Comparison of ENCODE assay signal across 14 cellular contexts in the genomic region with DNA sequence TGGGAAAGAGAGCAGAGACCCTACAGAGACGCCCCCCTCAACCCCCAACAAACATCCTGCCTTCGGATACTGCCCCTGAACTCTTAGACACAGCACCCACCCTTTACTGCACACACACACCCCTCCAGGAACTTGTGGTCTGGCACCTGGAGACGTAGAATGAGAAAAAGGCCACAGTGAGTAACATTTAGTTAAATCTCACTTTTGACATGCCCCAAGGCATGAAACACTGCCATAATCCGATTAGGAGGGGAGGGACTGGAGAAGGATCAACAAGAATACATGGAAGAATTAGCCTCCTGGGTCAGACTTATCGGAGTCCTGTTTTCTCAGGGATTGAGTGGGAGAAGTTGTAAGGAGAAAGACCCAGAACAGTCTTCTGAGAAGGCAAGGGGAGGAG. TPM values are rescaled to one million over a fixed set of nuclear protein-coding genes. Genes with fewer than 3 reads are reported as not detected.
DNase-seq lines count a peak whose midpoint lies in the region; ATAC-seq and TF ChIP-seq lines count a peak whose summit lies in the region.
"Had no signal": no experiment of that assay in that cellular context is flagged by ENCODE, and none has a peak within 500 bp of the region (broad histone marks: within the 10 kb centered on the region; RNA-seq: fewer than 3 reads in every experiment).

No MANE protein-coding gene starts in this region.

- in situ Hi-C loops in mammary epithelial cell (cut with MboI; ENCODE audit: low sequenced_read_pairs in 2 of 2), result no loop called here

- DNase-seq in mammary epithelial cell (peak; percentile 49), MCF 10A (ENCODE audit: unreplicated experiment) (no peak), SJCRH30 (no peak), hepatocyte (ENCODE audit: low spot score) (no peak), type B pancreatic cell (ENCODE audit: extremely low spot score, unreplicated experiment) (no peak), NCI-H1417 treated with DMSO at 0.1 percent for 48 hours (lab: John Stamatoyannopoulos, UW) (no peak)
- no peak for DNase-seq in CD8-positive, alpha-beta memory T cell
- DNase-seq: KG1 had no signal

- peak overlapping the region; percentile 60 for H3K27ac ChIP-seq in mammary epithelial cell (ENCODE audit: insufficient read depth, low read depth, low read length)
- H3K27ac ChIP-seq in SJCRH30, result peak overlapping the region; percentile 66
- no peak overlapping the region for H3K27ac ChIP-seq in hepatocyte
- no peak overlapping the region for H3K27ac ChIP-seq in CD8-positive, alpha-beta memory T cell (ENCODE audit: low read depth, low read length)
- H3K27ac ChIP-seq: ascending aorta, ovary, transverse colon had no signal

- no peak overlapping the region for H2AFZ ChIP-seq in mammary epithelial cell (ENCODE audit: low read depth, low read length)
- no peak overlapping the region for H2AFZ ChIP-seq in hepatocyte

- H3K79me2 ChIP-seq in mammary epithelial cell (ENCODE audit: insufficient read depth, low read length), result no peaks in the 10 kb centered on the region
- H3K79me2 ChIP-seq in hepatocyte, result no peaks in the 10 kb centered on the region

- no peak for TF ChIP-seq CTCF in mammary epithelial cell (conservative IDR thresholded peaks at IDR 0.05 in 1 of 2, IDR thresholded peaks at IDR 0.05 in 1 of 2; ENCODE audit: extremely low read depth in 1 of 2, insufficient read depth in 1 of 2, low read depth in 1 of 2, low read length in 2 of 2)
- TF ChIP-seq CTCF in MCF 10A (IDR thresholded peaks at IDR 0.05; ENCODE audit: unreplicated experiment), result no peak
- no peak for TF ChIP-seq CTCF in hepatocyte (IDR thresholded peaks at IDR 0.05; ENCODE audit: poor library complexity)
- TF ChIP-seq CTCF in type B pancreatic cell (conservative IDR thresholded peaks at IDR 0.05), result no peak

- peaks cover 13% of the 10 kb centered on the region for H3K4me1 Mint-ChIP-seq in MCF 10A (ENCODE audit: insufficient read depth, unreplicated experiment)
- peaks cover 18% of the 10 kb centered on the region for H3K4me1 Mint-ChIP-seq in type B pancreatic cell (ENCODE audit: unreplicated experiment)
- peaks cover 12 to 36% (median 14%) of the 10 kb centered on the region in 3 donors for H3K4me1 Mint-ChIP-seq in CD8-positive, alpha-beta memory T cell

- no peaks in the 10 kb centered on the region for H3K9me3 ChIP-seq in mammary epithelial cell (replicated peaks; ENCODE audit: insufficient read depth, low read length)
- no peaks in the 10 kb centered on the region for H3K9me3 ChIP-seq in SJCRH30 (replicated peaks)
- no peaks in the 10 kb centered on the region for H3K9me3 ChIP-seq in hepatocyte (ENCODE audit: low read depth)
- H3K9me3 ChIP-seq in CD8-positive, alpha-beta memory T cell (ENCODE audit: low read length), result no peaks in the 10 kb centered on the region
- H3K9me3 ChIP-seq: ascending aorta, transverse colon had no signal

- H3K36me3 Mint-ChIP-seq in MCF 10A (ENCODE audit: insufficient read depth, unreplicated experiment) (no peaks in the 10 kb centered on the region), type B pancreatic cell (no peaks in the 10 kb centered on the region)
- peaks cover 0 to 7% (median 0%) of the 10 kb centered on the region in 3 donors for H3K36me3 Mint-ChIP-seq in CD8-positive, alpha-beta memory T cell

- intact Hi-C loops in mammary epithelial cell (cut with micrococcal nuclease), result no loop called here
- intact Hi-C loops in MCF 10A (cut with micrococcal nuclease), result no loop called here

- no peaks in the 10 kb centered on the region for H3K36me3 ChIP-seq in mammary epithelial cell (ENCODE audit: insufficient read depth, low read length)
- no peaks in the 10 kb centered on the region for H3K36me3 ChIP-seq in SJCRH30
- no peaks in the 10 kb centered on the region for H3K36me3 ChIP-seq in hepatocyte (replicated peaks; ENCODE audit: insufficient read depth, low read depth)
- no peaks in the 10 kb centered on the region for H3K36me3 ChIP-seq in CD8-positive, alpha-beta memory T cell (ENCODE audit: insufficient read depth, low read length)
- H3K36me3 ChIP-seq: ascending aorta, ovary, transverse colon had no signal

- H3K27me3 Mint-ChIP-seq in MCF 10A (ENCODE audit: insufficient read depth, unreplicated experiment), result peaks cover 68% of the 10 kb centered on the region
- peaks cover 79% of the 10 kb centered on the region for H3K27me3 Mint-ChIP-seq in type B pancreatic cell
- peaks cover 64 to 71% of the 10 kb centered on the region in 2 donors for H3K27me3 Mint-ChIP-seq in CD8-positive, alpha-beta memory T cell

- H3K4me3 ChIP-seq in mammary epithelial cell (replicated peaks in 1 of 3; ENCODE audit: insufficient read depth in 1 of 3, low read depth in 2 of 3, low read length in 3 of 3) (no peak overlapping the region), SJCRH30 (peak overlapping the region; percentile 54), hepatocyte (no peak overlapping the region)
- no peak overlapping the region for H3K4me3 ChIP-seq in CD8-positive, alpha-beta memory T cell (ENCODE audit: low read length)
- H3K4me3 ChIP-seq: ascending aorta, ovary, transverse colon had no signal

- H3K4me3 Mint-ChIP-seq in MCF 10A (ENCODE audit: unreplicated experiment) (no peak overlapping the region), type B pancreatic cell (peak overlapping the region; percentile 83)
- H3K4me3 Mint-ChIP-seq in CD8-positive, alpha-beta memory T cell, result no peak overlapping the region
- H3K4me3 Mint-ChIP-seq: activated CD4-positive, alpha-beta memory T cell treated with anti-CD3 and anti-CD28 coated beads, Interleukin-2, amount 10 ng/mL, durations not matched to agents 7 days and 5 days had no signal

- no peaks in the 10 kb centered on the region for H4K20me1 ChIP-seq in mammary epithelial cell (ENCODE audit: insufficient read depth, low read length)
- H4K20me1 ChIP-seq in hepatocyte (ENCODE audit: insufficient read depth, poor library complexity, severe bottlenecking), result no peaks in the 10 kb centered on the region

- no peak overlapping the region for H3K9ac ChIP-seq in mammary epithelial cell (ENCODE audit: insufficient read depth, low read length)

- H3K4me2 ChIP-seq in mammary epithelial cell (ENCODE audit: insufficient read depth, low read depth, low read length) (peak overlapping the region; percentile 16), hepatocyte (peak overlapping the region; percentile 31)

- CTCF ChIA-PET in mammary epithelial cell (lab: Charles Lee; ENCODE audit: low non-redundant PET), result interaction anchor here (0.6 kb wide), 1 partner anchor 66 kb away, joined by 3 read pairs; no protein-coding TSS in a partner anchor
- CTCF ChIA-PET in MCF 10A (lab: Yijun Ruan, JAX), result no interaction called here
- CTCF ChIA-PET in CD8-positive, alpha-beta memory T cell (lab: Charles Lee), result interaction anchor here (0.6 to 5.1 kb wide), 2 partner anchors 17 kb away, joined by 5 to 28 read pairs; no protein-coding TSS in a partner anchor

- no peaks in the 10 kb centered on the region for H3K9me3 Mint-ChIP-seq in MCF 10A (ENCODE audit: unreplicated experiment)
- H3K9me3 Mint-ChIP-seq in type B pancreatic cell, result no peaks in the 10 kb centered on the region
- peaks cover 0 to 5% (median 0%) of the 10 kb centered on the region in 5 donors for H3K9me3 Mint-ChIP-seq in CD8-positive, alpha-beta memory T cell
- H3K9me3 Mint-ChIP-seq: activated CD4-positive, alpha-beta memory T cell treated with anti-CD3 and anti-CD28 coated beads, Interleukin-2, amount 10 ng/mL, durations not matched to agents 7 days and 5 days had no signal

- POLR2A ChIA-PET in MCF 10A (lab: Yijun Ruan, JAX), result interaction anchor here (0.6 kb wide), 1 partner anchor 374 kb away, joined by 3 read pairs; no protein-coding TSS in a partner anchor
- POLR2A ChIA-PET in CD8-positive, alpha-beta memory T cell (lab: Charles Lee), result no interaction called here

- peaks cover 29% of the 10 kb centered on the region for H3K4me1 ChIP-seq in mammary epithelial cell (ENCODE audit: insufficient read depth, low read length)
- peaks cover 14% of the 10 kb centered on the region for H3K4me1 ChIP-seq in SJCRH30
- peaks cover 7% of the 10 kb centered on the region for H3K4me1 ChIP-seq in hepatocyte (ENCODE audit: insufficient read depth)
- H3K4me1 ChIP-seq in CD8-positive, alpha-beta memory T cell (ENCODE audit: insufficient read depth, low read length), result peaks cover 11% of the 10 kb centered on the region

- H3K27ac Mint-ChIP-seq in MCF 10A (ENCODE audit: low read depth, unreplicated experiment) (no peak overlapping the region), type B pancreatic cell (peak overlapping the region; percentile 81)
- no peak overlapping the region for H3K27ac Mint-ChIP-seq in CD8-positive, alpha-beta memory T cell
- H3K27ac Mint-ChIP-seq: activated CD4-positive, alpha-beta memory T cell treated with anti-CD3 and anti-CD28 coated beads, Interleukin-2, amount 10 ng/mL, durations not matched to agents 7 days and 5 days had no signal

- ATAC-seq in HG03571 (IDR thresholded peaks at IDR 0.05; ENCODE audit: unreplicated experiment), result no peak

- H3K27me3 ChIP-seq in mammary epithelial cell (ENCODE audit: insufficient read depth, low read length) (peaks cover 27% of the 10 kb centered on the region), SJCRH30 (no peaks in the 10 kb centered on the region), hepatocyte (peaks cover 76% of the 10 kb centered on the region)
- peaks cover 44% of the 10 kb centered on the region for H3K27me3 ChIP-seq in CD8-positive, alpha-beta memory T cell (ENCODE audit: insufficient read depth, low read length, poor library complexity, severe bottlenecking)
- H3K27me3 ChIP-seq: ovary had no signal

- no TSS peak for BruUV-seq in mammary epithelial cell (replicated peaks; lab: Mats Ljungman, UMichigan)
- BruUV-seq in MCF 10A (replicated peaks; lab: Mats Ljungman, UMichigan), result no TSS peak

- no peaks in the 10 kb centered on the region for H3K9me2 ChIP-seq in hepatocyte (replicated peaks; ENCODE audit: insufficient read depth)

- 20% methylated on average over 5 of the region's 5 CpGs for WGBS in mammary epithelial cell (ENCODE audit: low coverage, missing lambda C conversion rate)
- WGBS in hepatocyte (ENCODE audit: low lambda C conversion rate, missing lambda C conversion rate), result 15% methylated on average over 5 of the region's 5 CpGs

- dilution Hi-C loops in mammary epithelial cell (cut with HindIII; ENCODE audit: low sequenced_read_pairs), result no loop called here

RNA-seq across cellular contexts. Expression of gene CDK5R2, which starts 4.1 kb away (rescaled TPM):
- total RNA-seq in mammary epithelial cell (under 1 TPM in 1 of 2 donors, not detected in 1; 0.49 TPM), MCF 10A (2022) (not detected in 2 replicates), hepatocyte (0.08 and 0.37 TPM in 2 replicates), type B pancreatic cell (ENCODE audit: low replicate concordance) (5.9 and 10.0 TPM in 2 replicates)
- polyA plus RNA-seq in mammary epithelial cell (0.08 TPM), hepatocyte (not detected in 2 replicates)
- polyA minus RNA-seq in mammary epithelial cell, result not detected
- total RNA-seq in SJCRH30 (2014; rRNA removed; shearing (Covaris generic)), result 0.14 TPM in 1 of 2 replicates, not detected in the other
- not detected for total RNA-seq in CD8-positive, alpha-beta memory T cell
- not detected for polyA plus RNA-seq in CD8-positive, alpha-beta memory T cell
- total RNA-seq: activated CD4-positive, alpha-beta memory T cell treated with anti-CD3 and anti-CD28 coated beads, Interleukin-2, amount 10 ng/mL, durations not matched to agents 7 days and 5 days; ascending aorta; lung microvascular endothelial cell; ovary had no signal
- polyA plus RNA-seq: ovary had no signal

RNA-seq across cellular contexts. Expression of gene FEV, which starts 21.4 kb away (rescaled TPM):
- not detected for total RNA-seq in mammary epithelial cell
- polyA plus RNA-seq in mammary epithelial cell, result not detected
- polyA minus RNA-seq in mammary epithelial cell, result not detected
- not detected in 2 replicates for total RNA-seq in MCF 10A (2022)
- not detected in 2 replicates for total RNA-seq in SJCRH30 (2014; rRNA removed; shearing (Covaris generic))
- total RNA-seq in hepatocyte, result 0.70 TPM in 1 of 2 replicates, not detected in the other
- 0.58 and 2.1 TPM in 2 replicates for polyA plus RNA-seq in hepatocyte
- total RNA-seq in type B pancreatic cell (ENCODE audit: low replicate concordance), result 12.5 and 51.1 TPM in 2 replicates
- total RNA-seq in CD8-positive, alpha-beta memory T cell, result not detected
- not detected for polyA plus RNA-seq in CD8-positive, alpha-beta memory T cell
- total RNA-seq: activated CD4-positive, alpha-beta memory T cell treated with anti-CD3 and anti-CD28 coated beads, Interleukin-2, amount 10 ng/mL, durations not matched to agents 7 days and 5 days; ascending aorta; lung microvascular endothelial cell had no signal
- polyA plus RNA-seq: ovary had no signal

RNA-seq across cellular contexts. Expression of gene CRYBA2, which starts 29.6 kb away (rescaled TPM):
- not detected for total RNA-seq in mammary epithelial cell
- polyA plus RNA-seq in mammary epithelial cell, result 0.12 TPM
- polyA minus RNA-seq in mammary epithelial cell, result not detected
- not detected in 2 replicates for total RNA-seq in MCF 10A (2022)
- 0.15 TPM in 1 of 2 replicates, not detected in the other for total RNA-seq in SJCRH30 (2014; rRNA removed; shearing (Covaris generic))
- 0.90 TPM in 1 of 2 replicates, not detected in the other for total RNA-seq in hepatocyte
- not detected in 2 replicates for polyA plus RNA-seq in hepatocyte
- total RNA-seq in type B pancreatic cell (ENCODE audit: low replicate concordance), result 77.3 and 179 TPM in 2 replicates
- not detected for total RNA-seq in CD8-positive, alpha-beta memory T cell
- not detected for polyA plus RNA-seq in CD8-positive, alpha-beta memory T cell
- total RNA-seq: activated CD4-positive, alpha-beta memory T cell treated with anti-CD3 and anti-CD28 coated beads, Interleukin-2, amount 10 ng/mL, durations not matched to agents 7 days and 5 days; ascending aorta; lung microvascular endothelial cell; ovary had no signal
- polyA plus RNA-seq: ovary had no signal

Comparison
In these comparisons a context has a peak if more than half of its experiments do, and no peak if none do; other contexts are left out.
1. H3K27ac ChIP-seq: peak in mammary epithelial cell (single experiment) and SJCRH30 (single experiment); none in hepatocyte (single experiment) and CD8-positive, alpha-beta memory T cell (single experiment).
2. RNA of gene CRYBA2, which starts 29.6 kb away (total RNA-seq): 77.3 to 179 TPM in type B pancreatic cell; 0.90 TPM in hepatocyte, not detected in MCF 10A, not detected in mammary epithelial cell, 0.15 TPM in SJCRH30 and not detected in CD8-positive, alpha-beta memory T cell; every median in the first group is over 10 times any median in the second.